10 cellular contexts compared by ENCODE assay signal in genomic region chr2:46098606-46099005, GRCh38.
A peak's percentile ranks its signal among the peaks of the same experiment; 100 is the strongest.
DNase-seq lines count a peak whose midpoint lies in the region; ATAC-seq and TF ChIP-seq lines count a peak whose summit lies in the region.
"Had no signal": no experiment of that assay in that cellular context is flagged by ENCODE, and none has a peak within 500 bp of the region (broad histone marks: within the 10 kb centered on the region; RNA-seq: fewer than 3 reads in every experiment).

No MANE protein-coding gene starts in this region.

- no peak overlapping the region for H4K5ac ChIP-seq in mesendoderm (ENCODE audit: low read length)

- TF ChIP-seq CTCF in Panc1 (IDR thresholded peaks at IDR 0.05) (no peak), parathyroid adenoma (IDR thresholded peaks at IDR 0.05) (no peak), GM10248 (IDR thresholded peaks at IDR 0.05; ENCODE audit: control extremely low read depth, extremely low read depth, low read depth, missing control alignments) (no peak)

- H4K8ac ChIP-seq in mesendoderm (ENCODE audit: low read depth, low read length): no peak overlapping the region

- H3K36me3 ChIP-seq in Panc1 (ENCODE audit: control insufficient read depth, insufficient read depth, low read length): no peaks in the 10 kb centered on the region
- no peaks in the 10 kb centered on the region for H3K36me3 ChIP-seq in parathyroid adenoma (ENCODE audit: control insufficient read depth, insufficient read depth, low read length)
- no peaks in the 10 kb centered on the region for H3K36me3 ChIP-seq in mesendoderm (ENCODE audit: control insufficient read depth, insufficient read depth, low read length)

- peak; percentile 78 for ATAC-seq in Panc1

- intact Hi-C loops in Panc1 (cut with micrococcal nuclease; ENCODE audit: unreplicated experiment): no loop called here

- no peak overlapping the region for H3K4ac ChIP-seq in mesendoderm (ENCODE audit: low read depth, low read length)

- peaks cover 11% of the 10 kb centered on the region for H3K4me1 ChIP-seq in Panc1 (ENCODE audit: control insufficient read depth, insufficient read depth, low read length)
- peaks cover 26% of the 10 kb centered on the region for H3K4me1 ChIP-seq in parathyroid adenoma
- H3K4me1 ChIP-seq in mesendoderm (ENCODE audit: control insufficient read depth, low read depth, low read length): no peaks in the 10 kb centered on the region

- no peak overlapping the region for H3K56ac ChIP-seq in mesendoderm (ENCODE audit: low read length)

- no peak overlapping the region for H2AK5ac ChIP-seq in mesendoderm (ENCODE audit: low read length)

- no peak overlapping the region for H3K18ac ChIP-seq in mesendoderm (ENCODE audit: low read length)

- CTCF ChIA-PET in Panc1 (lab: Charles Lee): no interaction called here
- CTCF ChIA-PET in GM10248 (lab: Yijun Ruan, JAX): interaction anchor here (0.8 to 2.6 kb wide), 6 partner anchors 9 to 362 kb away, joined by 3 to 9 read pairs (median 3); no protein-coding TSS in a partner anchor

- no peaks in the 10 kb centered on the region for H3K79me2 ChIP-seq in parathyroid adenoma
- no peaks in the 10 kb centered on the region for H3K79me2 ChIP-seq in mesendoderm (ENCODE audit: control insufficient read depth, insufficient read depth, low read length)

- H2AFZ ChIP-seq in parathyroid adenoma: no peak overlapping the region

- no peak overlapping the region for H2BK120ac ChIP-seq in mesendoderm (ENCODE audit: low read depth, low read length)

- peak; percentile 60 for DNase-seq in GM03348 (ENCODE audit: low spot score)
- DNase-seq in Panc1 (ENCODE audit: low read depth, low spot score): no peak
- DNase-seq in dermis blood vessel endothelial cell: peak; percentile 50
- no peak for DNase-seq in GM10248 (ENCODE audit: extremely low spot score)
- DNase-seq in mucosa of gallbladder (ENCODE audit: low spot score): no peak
- no peak for DNase-seq in activated gamma-delta T cell treated with Interleukin-2 at 50 U/mL for 16 hours
- DNase-seq in mesendoderm: no peak
- DNase-seq: cortex of kidney, NCI-H1092 treated with DMSO at 0.1 percent for 48 hours had no signal

- H3K9ac ChIP-seq in parathyroid adenoma (no peak overlapping the region), mesendoderm (ENCODE audit: low read length) (no peak overlapping the region)

- no peak overlapping the region for H2BK15ac ChIP-seq in mesendoderm (replicated peaks; ENCODE audit: low read depth)

- H3K9me3 ChIP-seq in Panc1 (ENCODE audit: control insufficient read depth, insufficient read depth, low read depth, low read length) (peaks cover 9% of the 10 kb centered on the region), parathyroid adenoma (ENCODE audit: control insufficient read depth, low read length) (no peaks in the 10 kb centered on the region)

- no peak overlapping the region for H2BK5ac ChIP-seq in mesendoderm (ENCODE audit: low read length)

- in situ Hi-C loops in Panc1 (cut with HindIII; ENCODE audit: low pct_unique_long_range_greater_than_20kb, low sequenced_read_pairs): no loop called here

- no peak overlapping the region for H3K4me3 ChIP-seq in Panc1 (ENCODE audit: low read depth in 2 of 2, low read length in 2 of 2)
- H3K4me3 ChIP-seq in parathyroid adenoma (ENCODE audit: low read depth, low read length): no peak overlapping the region
- H3K4me3 ChIP-seq in mesendoderm (ENCODE audit: low read length): no peak overlapping the region

- no peaks in the 10 kb centered on the region for H3K79me1 ChIP-seq in mesendoderm (ENCODE audit: low read length)

- no peaks in the 10 kb centered on the region for H3K27me3 ChIP-seq in Panc1 (ENCODE audit: control insufficient read depth, insufficient read depth, low read length)
- H3K27me3 ChIP-seq in parathyroid adenoma (ENCODE audit: control insufficient read depth, insufficient read depth, low read length): no peaks in the 10 kb centered on the region
- H3K27me3 ChIP-seq in mesendoderm (ENCODE audit: insufficient read depth, low read length, poor library complexity): no peaks in the 10 kb centered on the region

- H3K27ac ChIP-seq in Panc1 (ENCODE audit: low read length) (no peak overlapping the region; the same call in 1 of the 2 replicates), parathyroid adenoma (peak overlapping the region; percentile 84), mesendoderm (ENCODE audit: low read depth, low read length) (no peak overlapping the region)

- WGBS in mesendoderm (ENCODE audit: extremely low coverage, insufficient coverage, low lambda C conversion rate): no CpG with 5 or more reads among the region's 1 CpG

- H3K4me2 ChIP-seq in parathyroid adenoma (ENCODE audit: low read length) (no peak overlapping the region), mesendoderm (ENCODE audit: low read length) (no peak overlapping the region)

- POLR2A ChIA-PET in Panc1 (lab: Charles Lee) (no interaction called here), GM10248 (lab: Yijun Ruan, JAX) (no interaction called here)

- BruUV-seq in Panc1 (replicated peaks; lab: Mats Ljungman, UMichigan): no TSS peak

- H3K23ac ChIP-seq in mesendoderm (ENCODE audit: low read length): no peak overlapping the region

Comparison
In these comparisons a context has a peak if more than half of its experiments do, and no peak if none do; other contexts are left out.
1. DNase-seq: peak in GM03348 (single experiment) and dermis blood vessel endothelial cell (single experiment); none in Panc1 (single experiment), GM10248 (single experiment), mucosa of gallbladder (single experiment), activated gamma-delta T cell treated with Interleukin-2 at 50 U/mL for 16 hours (single experiment) and mesendoderm (single experiment).